8 cellular contexts compared by ENCODE assay signal in the genomic region with DNA sequence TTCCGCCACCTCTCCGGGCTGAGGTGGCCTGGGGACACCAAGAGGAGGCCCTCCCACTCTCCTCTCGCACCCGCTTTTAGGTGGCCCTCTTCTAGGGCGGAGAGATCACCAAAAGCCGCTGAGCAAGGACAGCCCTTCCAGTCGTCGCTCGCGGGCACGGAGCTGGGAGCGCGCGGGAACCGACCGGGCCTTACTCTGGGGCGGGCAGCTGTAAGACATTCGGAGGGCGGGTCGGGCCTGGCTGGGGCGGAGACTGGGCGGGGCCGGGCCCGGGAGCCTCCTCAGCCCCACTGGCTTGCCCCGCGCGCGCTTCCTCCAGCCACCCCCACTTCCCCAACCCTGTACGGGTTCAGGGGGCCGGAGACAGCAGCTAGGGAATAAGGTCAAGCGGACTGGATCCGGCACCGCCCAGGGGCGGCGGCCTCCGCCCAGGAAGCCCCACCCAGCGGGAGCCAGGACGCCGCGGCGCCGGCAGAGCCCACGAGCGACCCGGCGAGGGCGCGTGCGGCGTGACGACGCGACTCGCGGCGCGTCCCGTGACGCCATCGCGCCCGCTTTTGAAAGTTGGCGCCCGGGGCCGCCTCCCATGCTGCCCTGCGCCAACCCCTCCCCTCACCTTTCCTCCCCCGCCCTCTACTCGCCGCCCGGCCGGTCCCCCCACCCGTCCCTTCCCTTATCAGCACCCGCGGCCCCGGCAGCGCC. TPM values are rescaled to one million over a fixed set of nuclear protein-coding genes. Genes with fewer than 3 reads are reported as not detected.
DNase-seq lines count a peak whose midpoint lies in the region; ATAC-seq and TF ChIP-seq lines count a peak whose summit lies in the region.

No MANE protein-coding gene starts in this region.

- ATAC-seq in HG03432 (IDR thresholded peaks at IDR 0.05; ENCODE audit: unreplicated experiment) = peak; percentile 81

- H3K36me3 ChIP-seq in BE2C (peaks cover 4% of the 10 kb centered on the region; the same call in 1 of the 2 replicates), colonic mucosa (no peaks in the 10 kb centered on the region)

- peak; percentile 81 for TF ChIP-seq POLR2A in GM19193 (IDR thresholded peaks at IDR 0.05; ENCODE audit: extremely low read depth, insufficient read depth, insufficient read length)

- peak overlapping the region; percentile 73 to 76 for H3K9ac ChIP-seq in colonic mucosa (ENCODE audit: low read depth in 2 of 2, low read length in 2 of 2)

- peak overlapping the region; percentile 99 for H3K27ac ChIP-seq in colonic mucosa

- H3K27me3 ChIP-seq in BE2C (no peaks in the 10 kb centered on the region), colonic mucosa (no peaks in the 10 kb centered on the region)

- DNase-seq in BE2C (peak; percentile 98), NCI-H524 (lab: John Stamatoyannopoulos, UW) (peak; percentile 97 to 99), colonic mucosa (peak; percentile 97), left kidney (ENCODE audit: low read depth, low spot score) (peak; percentile 98)
- DNase-seq in activated CD4-positive, alpha-beta T cell treated with anti-CD3 and anti-CD28 coated beads for 4 hours = peak; percentile 94 to 98
- DNase-seq in stimulated activated CD4-positive, alpha-beta T cell treated with anti-CD3 and anti-CD28 coated beads, Interleukin-1b, Interleukin-23, amount 100 ng/mL, for 4 hours (ENCODE audit: low read depth in 2 of 2) = peak; percentile 94 to 95

- H3K9me3 ChIP-seq in BE2C = no peaks in the 10 kb centered on the region
- no peaks in the 10 kb centered on the region for H3K9me3 ChIP-seq in colonic mucosa

- H3K4me3 ChIP-seq in BE2C (ENCODE audit: low read depth, low read length) = peak overlapping the region; percentile 95
- peak overlapping the region; percentile 90 for H3K4me3 ChIP-seq in colonic mucosa

- TF ChIP-seq CTCF in BE2C (IDR thresholded peaks at IDR 0.05; ENCODE audit: low read depth, low read length) (no peak), colonic mucosa (IDR thresholded peaks at IDR 0.05) (no peak)

- H3K4me1 ChIP-seq in BE2C = no peaks in the 10 kb centered on the region
- H3K4me1 ChIP-seq in colonic mucosa = peaks cover 6% of the 10 kb centered on the region

- intact Hi-C loops in colonic mucosa (cut with DNase I) = no loop called here

RNA-seq across cellular contexts. Expression of a gene that starts 0.4 kb away (rescaled TPM):
- polyA plus RNA-seq in BE2C (2012; ENCODE audit: insufficient read depth, insufficient read length, low read depth) = 76.9 TPM
- total RNA-seq in colonic mucosa = 10 to 100 TPM; 37.0 to 47.3 TPM

RNA-seq across cellular contexts. Expression of a gene that starts 33.3 kb away (rescaled TPM):
- 68.5 TPM for polyA plus RNA-seq in BE2C (2012; ENCODE audit: insufficient read depth, insufficient read length, low read depth)
- 10 to 100 TPM; 14.4 to 19.0 TPM for total RNA-seq in colonic mucosa

Comparison
In these comparisons a context has a peak if more than half of its experiments do, and no peak if none do; other contexts are left out.
1. Peak in every context shown above with its lines: DNase-seq, ATAC-seq, H3K4me3 ChIP-seq and H3K27ac ChIP-seq.